In genomic region chrX:108537005-108537404, GRCh38 we compare ENCODE assay signal across 8 cellular contexts.
A peak's percentile ranks its signal among the peaks of the same experiment; 100 is the strongest.
DNase-seq lines count a peak whose midpoint lies in the region; ATAC-seq and TF ChIP-seq lines count a peak whose summit lies in the region.

No MANE protein-coding gene starts in this region.

- no peak for TF ChIP-seq POLR2A in esophagus squamous epithelium (IDR thresholded peaks at IDR 0.05)

- intact Hi-C loops in OCI-LY7 (cut with micrococcal nuclease; ENCODE audit: unreplicated experiment) (loop anchor here (10.0 kb wide), 1 partner anchor 312 kb away; no protein-coding TSS in a partner anchor), esophagus squamous epithelium (cut with DNase I) (no loop called here)

- peak; percentile 8 for DNase-seq in GDM1 (lab: John Stamatoyannopoulos, UW)
- peak; percentile 24 for DNase-seq in OCI-LY7 (ENCODE audit: low spot score)
- DNase-seq in esophagus squamous epithelium (lab: John Stamatoyannopoulos, UW) = no peak
- DNase-seq in retina = peak; percentile 8
- DNase-seq in cortex of kidney (lab: John Stamatoyannopoulos, UW) = no peak
- DNase-seq in activated CD4-positive, CD25-positive, alpha-beta regulatory T cell (lab: John Stamatoyannopoulos, UW) = no peak

- H3K9me2 ChIP-seq in OCI-LY7 (ENCODE audit: insufficient read depth, low read length) = no peaks in the 10 kb centered on the region

- H2AFZ ChIP-seq in OCI-LY7 (ENCODE audit: low read length) = no peak overlapping the region

- H3K9me3 ChIP-seq in OCI-LY7 (ENCODE audit: low read length) (no peaks in the 10 kb centered on the region), esophagus squamous epithelium (no peaks in the 10 kb centered on the region)

- CTCF ChIA-PET in OCI-LY7 (lab: Charles Lee; ENCODE audit: unreplicated experiment) = no interaction called here

- peak; percentile 85 for ATAC-seq in GM21390 (IDR thresholded peaks at IDR 0.05; ENCODE audit: unreplicated experiment)
- peak; percentile 83 for ATAC-seq in HG03575 (IDR thresholded peaks at IDR 0.05; ENCODE audit: extremely low read depth, insufficient number of reproducible peaks, low FRiP score, unreplicated experiment)

- H3K4me3 ChIP-seq in OCI-LY7 (ENCODE audit: low read depth, low read length, poor library complexity, severe bottlenecking) = no peak overlapping the region
- no peak overlapping the region for H3K4me3 ChIP-seq in esophagus squamous epithelium

- H3K27ac ChIP-seq in OCI-LY7 (ENCODE audit: low read depth, low read length, poor library complexity, severe bottlenecking) (no peak overlapping the region), esophagus squamous epithelium (no peak overlapping the region)

- H3K27me3 ChIP-seq in esophagus squamous epithelium = no peaks in the 10 kb centered on the region

- no peaks in the 10 kb centered on the region for H4K20me1 ChIP-seq in OCI-LY7 (ENCODE audit: insufficient read depth, low read length)

- 10 to 24% methylated on average over 2 of the region's 2 CpGs for WGBS in esophagus squamous epithelium, 2 donors

- TF ChIP-seq CTCF in OCI-LY7 (conservative IDR thresholded peaks at IDR 0.05; ENCODE audit: low read length) (peak; percentile 74), esophagus squamous epithelium (IDR thresholded peaks at IDR 0.05) (peak in 5 of 6 experiments; percentile 64 to 76 (median 71))

- no peaks in the 10 kb centered on the region for H3K79me2 ChIP-seq in OCI-LY7 (ENCODE audit: insufficient read depth, low read depth, low read length)

- no peaks in the 10 kb centered on the region for H3K36me3 ChIP-seq in OCI-LY7 (ENCODE audit: insufficient read depth, low read length)
- H3K36me3 ChIP-seq in esophagus squamous epithelium = no peaks in the 10 kb centered on the region

- no peak overlapping the region for H3K4me2 ChIP-seq in OCI-LY7 (ENCODE audit: low read length)

- POLR2A ChIA-PET in OCI-LY7 (lab: Charles Lee) = no interaction called here

- no TSS peak for BruUV-seq in OCI-LY7 (replicated peaks; lab: Mats Ljungman, UMichigan)

- H3K4me1 ChIP-seq in OCI-LY7 (ENCODE audit: insufficient read depth, low read length, poor library complexity, severe bottlenecking) = no peaks in the 10 kb centered on the region
- no peaks in the 10 kb centered on the region for H3K4me1 ChIP-seq in esophagus squamous epithelium

Comparison
In these comparisons a context has a peak if more than half of its experiments do, and no peak if none do; other contexts are left out.
1. DNase-seq: peak in GDM1 (single experiment), OCI-LY7 (single experiment) and retina (single experiment); none in esophagus squamous epithelium (single experiment), cortex of kidney (single experiment) and activated CD4-positive, CD25-positive, alpha-beta regulatory T cell (0 of 4).